Comparison of ENCODE assay signal across 1 cellular context in genomic region chr10:130067893-130068292, GRCh38.
TF ChIP-seq lines count a peak whose summit lies in the region.

No MANE protein-coding gene starts in this region.

TF ChIP-seq in HepG2, 621 proteins besides CTCF, POLR2A, EP300 and RAD21:
- no peak for TF ChIP-seq NFKBIZ (CRISPR knock-in tag; IDR thresholded peaks at IDR 0.05)
- TF ChIP-seq ZNF678 (CRISPR knock-in tag; IDR thresholded peaks at IDR 0.05): no peak
- no peak for TF ChIP-seq ZNF530 (CRISPR knock-in tag; IDR thresholded peaks at IDR 0.05; ENCODE audit: low read depth)
